Comparison of ENCODE assay signal across 1 cellular context in the genomic region with DNA sequence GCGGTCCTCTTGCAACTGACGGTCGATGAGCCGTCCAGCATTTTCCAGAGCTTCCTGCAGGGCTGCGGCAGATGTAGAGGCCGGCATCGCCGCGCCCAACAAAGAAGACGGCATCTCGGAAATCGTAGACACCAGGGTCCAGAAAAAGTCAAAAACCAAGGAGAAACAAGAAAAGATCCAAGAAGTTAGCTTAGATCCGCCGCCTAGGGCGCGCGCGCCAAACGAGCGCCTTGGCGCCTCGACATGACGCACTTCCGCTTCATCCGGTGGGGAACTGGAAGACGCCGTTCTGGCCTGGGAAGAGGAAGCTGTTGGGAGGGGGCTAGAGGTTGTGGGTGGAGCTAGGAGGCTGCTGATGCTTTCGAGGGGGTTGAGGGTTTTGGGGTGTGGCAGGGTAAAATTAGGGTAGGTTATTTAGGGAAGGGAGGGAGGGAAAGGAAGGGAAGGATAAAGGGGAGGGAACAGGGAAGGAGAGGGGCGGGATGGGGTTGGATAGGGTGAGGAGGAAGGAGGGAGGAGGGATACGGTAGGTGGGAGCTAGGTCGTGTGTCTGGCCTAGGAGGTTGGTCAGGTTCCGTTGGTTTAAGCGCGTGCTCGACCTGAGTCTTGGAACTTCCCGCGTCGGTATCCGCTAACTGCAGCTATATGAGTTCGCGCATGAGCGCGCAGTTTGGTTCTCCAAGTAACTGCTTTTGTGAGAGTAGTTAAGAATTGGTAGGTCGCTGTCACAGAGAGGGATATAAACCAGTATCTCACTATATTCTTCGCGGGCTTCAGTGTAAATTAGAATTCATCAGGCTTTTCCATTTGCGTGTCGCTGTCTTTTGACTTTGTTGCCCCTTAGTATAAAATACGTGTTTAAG.
TF ChIP-seq lines count a peak whose summit lies in the region.

A gene (minus strand): TSS at position 243 of the 863 bp plus-strand sequence. CDS start 129 bp downstream, at position 114.

TF ChIP-seq in K562, 482 proteins besides CTCF, POLR2A, EP300 and RAD21 (continued from another document and continues in another):
- TF ChIP-seq, protein P1, sequence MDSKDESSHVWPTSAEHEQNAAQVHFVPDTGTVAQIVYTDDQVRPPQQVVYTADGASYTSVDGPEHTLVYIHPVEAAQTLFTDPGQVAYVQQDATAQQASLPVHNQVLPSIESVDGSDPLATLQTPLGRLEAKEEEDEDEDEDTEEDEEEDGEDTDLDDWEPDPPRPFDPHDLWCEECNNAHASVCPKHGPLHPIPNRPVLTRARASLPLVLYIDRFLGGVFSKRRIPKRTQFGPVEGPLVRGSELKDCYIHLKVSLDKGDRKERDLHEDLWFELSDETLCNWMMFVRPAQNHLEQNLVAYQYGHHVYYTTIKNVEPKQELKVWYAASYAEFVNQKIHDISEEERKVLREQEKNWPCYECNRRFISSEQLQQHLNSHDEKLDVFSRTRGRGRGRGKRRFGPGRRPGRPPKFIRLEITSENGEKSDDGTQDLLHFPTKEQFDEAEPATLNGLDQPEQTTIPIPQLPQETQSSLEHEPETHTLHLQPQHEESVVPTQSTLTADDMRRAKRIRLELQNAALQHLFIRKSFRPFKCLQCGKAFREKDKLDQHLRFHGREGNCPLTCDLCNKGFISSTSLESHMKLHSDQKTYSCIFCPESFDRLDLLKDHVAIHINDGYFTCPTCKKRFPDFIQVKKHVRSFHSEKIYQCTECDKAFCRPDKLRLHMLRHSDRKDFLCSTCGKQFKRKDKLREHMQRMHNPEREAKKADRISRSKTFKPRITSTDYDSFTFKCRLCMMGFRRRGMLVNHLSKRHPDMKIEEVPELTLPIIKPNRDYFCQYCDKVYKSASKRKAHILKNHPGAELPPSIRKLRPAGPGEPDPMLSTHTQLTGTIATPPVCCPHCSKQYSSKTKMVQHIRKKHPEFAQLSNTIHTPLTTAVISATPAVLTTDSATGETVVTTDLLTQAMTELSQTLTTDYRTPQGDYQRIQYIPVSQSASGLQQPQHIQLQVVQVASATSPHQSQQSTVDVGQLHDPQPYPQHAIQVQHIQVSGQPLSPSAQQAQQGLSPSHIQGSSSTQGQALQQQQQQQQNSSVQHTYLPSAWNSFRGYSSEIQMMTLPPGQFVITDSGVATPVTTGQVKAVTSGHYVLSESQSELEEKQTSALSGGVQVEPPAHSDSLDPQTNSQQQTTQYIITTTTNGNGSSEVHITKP (IDR thresholded peaks at IDR 0.05; ENCODE audit: partially characterized antibody) = peak; percentile 85
- TF ChIP-seq GATAD2A (IDR thresholded peaks at IDR 0.05) = peak; percentile 87; the same call in 1 of the 2 replicates
- 0 out of 2 replicates have a peak, but pooled peaks have one; percentile 35 for TF ChIP-seq ZNF561 (CRISPR knock-in tag; conservative IDR thresholded peaks at IDR 0.05)
- TF ChIP-seq CXXC5 (CRISPR knock-in tag; IDR thresholded peaks at IDR 0.05) = peak; percentile 88
- TF ChIP-seq TAF1 (IDR thresholded peaks at IDR 0.05; ENCODE audit: control insufficient read depth, extremely low read depth, insufficient read depth, low read length, severe bottlenecking) = peak; percentile 80
- TF ChIP-seq DMBX1 (CRISPR knock-in tag; IDR thresholded peaks at IDR 0.05; ENCODE audit: borderline replicate concordance) = peak; percentile 50; the same call in 1 of the 2 replicates
- peak; percentile 58; the same call in 1 of the 2 replicates for TF ChIP-seq ZBTB17 (CRISPR knock-in tag; IDR thresholded peaks at IDR 0.05)
- peak; percentile 95 to 96 for TF ChIP-seq MCM7 (IDR thresholded peaks at IDR 0.05)
- TF ChIP-seq, protein P2, sequence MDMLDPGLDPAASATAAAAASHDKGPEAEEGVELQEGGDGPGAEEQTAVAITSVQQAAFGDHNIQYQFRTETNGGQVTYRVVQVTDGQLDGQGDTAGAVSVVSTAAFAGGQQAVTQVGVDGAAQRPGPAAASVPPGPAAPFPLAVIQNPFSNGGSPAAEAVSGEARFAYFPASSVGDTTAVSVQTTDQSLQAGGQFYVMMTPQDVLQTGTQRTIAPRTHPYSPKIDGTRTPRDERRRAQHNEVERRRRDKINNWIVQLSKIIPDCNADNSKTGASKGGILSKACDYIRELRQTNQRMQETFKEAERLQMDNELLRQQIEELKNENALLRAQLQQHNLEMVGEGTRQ (CRISPR knock-in tag; IDR thresholded peaks at IDR 0.05) = no peak
- peak in 1 of 2 experiments; percentile 85; a peak in 3 of 4 replicates for TF ChIP-seq KDM4B (IDR thresholded peaks at IDR 0.05; ENCODE audit: borderline replicate concordance in 2 of 2, low read depth in 1 of 2)
- no peak for TF ChIP-seq ILK (tag; IDR thresholded peaks at IDR 0.05; ENCODE audit: borderline replicate concordance, low read depth)
- TF ChIP-seq EGR1 (conservative IDR thresholded peaks at IDR 0.05) = peak; percentile 74; the same call in 1 of the 2 replicates
- TF ChIP-seq ATF1 (CRISPR knock-in tag; IDR thresholded peaks at IDR 0.05) = peak; percentile 96
- TF ChIP-seq ATF1 (tag; IDR thresholded peaks at IDR 0.05) = peak; percentile 99
- TF ChIP-seq, protein P3, sequence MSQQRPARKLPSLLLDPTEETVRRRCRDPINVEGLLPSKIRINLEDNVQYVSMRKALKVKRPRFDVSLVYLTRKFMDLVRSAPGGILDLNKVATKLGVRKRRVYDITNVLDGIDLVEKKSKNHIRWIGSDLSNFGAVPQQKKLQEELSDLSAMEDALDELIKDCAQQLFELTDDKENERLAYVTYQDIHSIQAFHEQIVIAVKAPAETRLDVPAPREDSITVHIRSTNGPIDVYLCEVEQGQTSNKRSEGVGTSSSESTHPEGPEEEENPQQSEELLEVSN (IDR thresholded peaks at IDR 0.05; ENCODE audit: borderline replicate concordance in 1 of 2, extremely low read depth in 1 of 2, insufficient read depth in 1 of 2, insufficient read length in 1 of 2, low read depth in 1 of 2, low read length in 1 of 2, poor library complexity in 1 of 2, severe bottlenecking in 1 of 2) = peak; percentile 98 to 99
- peak; percentile 98 for TF ChIP-seq CREB1 (IDR thresholded peaks at IDR 0.05)
- peak; percentile 98 for TF ChIP-seq CREB1 (CRISPR knock-in tag; IDR thresholded peaks at IDR 0.05)
- TF ChIP-seq, protein P4, sequence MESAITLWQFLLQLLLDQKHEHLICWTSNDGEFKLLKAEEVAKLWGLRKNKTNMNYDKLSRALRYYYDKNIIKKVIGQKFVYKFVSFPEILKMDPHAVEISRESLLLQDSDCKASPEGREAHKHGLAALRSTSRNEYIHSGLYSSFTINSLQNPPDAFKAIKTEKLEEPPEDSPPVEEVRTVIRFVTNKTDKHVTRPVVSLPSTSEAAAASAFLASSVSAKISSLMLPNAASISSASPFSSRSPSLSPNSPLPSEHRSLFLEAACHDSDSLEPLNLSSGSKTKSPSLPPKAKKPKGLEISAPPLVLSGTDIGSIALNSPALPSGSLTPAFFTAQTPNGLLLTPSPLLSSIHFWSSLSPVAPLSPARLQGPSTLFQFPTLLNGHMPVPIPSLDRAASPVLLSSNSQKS (CRISPR knock-in tag; IDR thresholded peaks at IDR 0.05) = no peak
- peak; percentile 73; the same call in 1 of the 2 replicates for TF ChIP-seq KLF1 (tag; IDR thresholded peaks at IDR 0.05)
- TF ChIP-seq, protein P5, sequence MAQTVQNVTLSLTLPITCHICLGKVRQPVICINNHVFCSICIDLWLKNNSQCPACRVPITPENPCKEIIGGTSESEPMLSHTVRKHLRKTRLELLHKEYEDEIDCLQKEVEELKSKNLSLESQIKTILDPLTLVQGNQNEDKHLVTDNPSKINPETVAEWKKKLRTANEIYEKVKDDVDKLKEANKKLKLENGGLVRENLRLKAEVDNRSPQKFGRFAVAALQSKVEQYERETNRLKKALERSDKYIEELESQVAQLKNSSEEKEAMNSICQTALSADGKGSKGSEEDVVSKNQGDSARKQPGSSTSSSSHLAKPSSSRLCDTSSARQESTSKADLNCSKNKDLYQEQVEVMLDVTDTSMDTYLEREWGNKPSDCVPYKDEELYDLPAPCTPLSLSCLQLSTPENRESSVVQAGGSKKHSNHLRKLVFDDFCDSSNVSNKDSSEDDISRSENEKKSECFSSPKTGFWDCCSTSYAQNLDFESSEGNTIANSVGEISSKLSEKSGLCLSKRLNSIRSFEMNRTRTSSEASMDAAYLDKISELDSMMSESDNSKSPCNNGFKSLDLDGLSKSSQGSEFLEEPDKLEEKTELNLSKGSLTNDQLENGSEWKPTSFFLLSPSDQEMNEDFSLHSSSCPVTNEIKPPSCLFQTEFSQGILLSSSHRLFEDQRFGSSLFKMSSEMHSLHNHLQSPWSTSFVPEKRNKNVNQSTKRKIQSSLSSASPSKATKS (CRISPR knock-in tag; IDR thresholded peaks at IDR 0.05) = 0 out of 2 replicates have a peak, but pooled peaks have one; percentile 19
- TF ChIP-seq ELF4 (CRISPR knock-in tag; IDR thresholded peaks at IDR 0.05) = peak; percentile 99
- peak; percentile 89; the same call in 1 of the 2 replicates for TF ChIP-seq PHF21A (IDR thresholded peaks at IDR 0.05; ENCODE audit: borderline replicate concordance, low read depth)
- TF ChIP-seq TGIF2 (CRISPR knock-in tag; IDR thresholded peaks at IDR 0.05) = no peak
- TF ChIP-seq ARID1B (IDR thresholded peaks at IDR 0.05) = peak; percentile 82
- TF ChIP-seq, protein P6, sequence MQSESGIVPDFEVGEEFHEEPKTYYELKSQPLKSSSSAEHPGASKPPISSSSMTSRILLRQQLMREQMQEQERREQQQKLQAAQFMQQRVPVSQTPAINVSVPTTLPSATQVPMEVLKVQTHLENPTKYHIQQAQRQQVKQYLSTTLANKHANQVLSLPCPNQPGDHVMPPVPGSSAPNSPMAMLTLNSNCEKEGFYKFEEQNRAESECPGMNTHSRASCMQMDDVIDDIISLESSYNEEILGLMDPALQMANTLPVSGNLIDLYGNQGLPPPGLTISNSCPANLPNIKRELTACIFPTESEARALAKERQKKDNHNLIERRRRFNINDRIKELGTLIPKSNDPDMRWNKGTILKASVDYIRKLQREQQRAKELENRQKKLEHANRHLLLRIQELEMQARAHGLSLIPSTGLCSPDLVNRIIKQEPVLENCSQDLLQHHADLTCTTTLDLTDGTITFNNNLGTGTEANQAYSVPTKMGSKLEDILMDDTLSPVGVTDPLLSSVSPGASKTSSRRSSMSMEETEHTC (IDR thresholded peaks at IDR 0.05) = no peak
- TF ChIP-seq TEAD1 (CRISPR knock-in tag; IDR thresholded peaks at IDR 0.05) = peak in 1 of 2 experiments; percentile 42; a peak in 1 of 4 replicates
- TF ChIP-seq L3MBTL2 (IDR thresholded peaks at IDR 0.05) = peak; percentile 98
- no peak for TF ChIP-seq ZNF695 (CRISPR knock-in tag; IDR thresholded peaks at IDR 0.05)
- TF ChIP-seq ZNF354B (CRISPR knock-in tag; IDR thresholded peaks at IDR 0.05) = no peak
- TF ChIP-seq, protein P7, sequence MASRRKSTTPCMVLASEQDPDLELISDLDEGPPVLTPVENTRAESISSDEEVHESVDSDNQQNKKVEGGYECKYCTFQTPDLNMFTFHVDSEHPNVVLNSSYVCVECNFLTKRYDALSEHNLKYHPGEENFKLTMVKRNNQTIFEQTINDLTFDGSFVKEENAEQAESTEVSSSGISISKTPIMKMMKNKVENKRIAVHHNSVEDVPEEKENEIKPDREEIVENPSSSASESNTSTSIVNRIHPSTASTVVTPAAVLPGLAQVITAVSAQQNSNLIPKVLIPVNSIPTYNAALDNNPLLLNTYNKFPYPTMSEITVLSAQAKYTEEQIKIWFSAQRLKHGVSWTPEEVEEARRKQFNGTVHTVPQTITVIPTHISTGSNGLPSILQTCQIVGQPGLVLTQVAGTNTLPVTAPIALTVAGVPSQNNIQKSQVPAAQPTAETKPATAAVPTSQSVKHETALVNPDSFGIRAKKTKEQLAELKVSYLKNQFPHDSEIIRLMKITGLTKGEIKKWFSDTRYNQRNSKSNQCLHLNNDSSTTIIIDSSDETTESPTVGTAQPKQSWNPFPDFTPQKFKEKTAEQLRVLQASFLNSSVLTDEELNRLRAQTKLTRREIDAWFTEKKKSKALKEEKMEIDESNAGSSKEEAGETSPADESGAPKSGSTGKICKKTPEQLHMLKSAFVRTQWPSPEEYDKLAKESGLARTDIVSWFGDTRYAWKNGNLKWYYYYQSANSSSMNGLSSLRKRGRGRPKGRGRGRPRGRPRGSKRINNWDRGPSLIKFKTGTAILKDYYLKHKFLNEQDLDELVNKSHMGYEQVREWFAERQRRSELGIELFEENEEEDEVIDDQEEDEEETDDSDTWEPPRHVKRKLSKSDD (conservative IDR thresholded peaks at IDR 0.05; ENCODE audit: low read length) = no peak
- peak; percentile 75 for TF ChIP-seq HMGN3 (IDR thresholded peaks at IDR 0.05; ENCODE audit: borderline replicate concordance, extremely low read depth, insufficient read length, low read depth, low read length)
- no peak for TF ChIP-seq CREBBP (IDR thresholded peaks at IDR 0.05; ENCODE audit: low read depth, low read length)
- peak; percentile 93 for TF ChIP-seq NR2C1 (IDR thresholded peaks at IDR 0.05)
- TF ChIP-seq NR2C1 (tag; IDR thresholded peaks at IDR 0.05) = peak; percentile 92
- TF ChIP-seq, protein P8, sequence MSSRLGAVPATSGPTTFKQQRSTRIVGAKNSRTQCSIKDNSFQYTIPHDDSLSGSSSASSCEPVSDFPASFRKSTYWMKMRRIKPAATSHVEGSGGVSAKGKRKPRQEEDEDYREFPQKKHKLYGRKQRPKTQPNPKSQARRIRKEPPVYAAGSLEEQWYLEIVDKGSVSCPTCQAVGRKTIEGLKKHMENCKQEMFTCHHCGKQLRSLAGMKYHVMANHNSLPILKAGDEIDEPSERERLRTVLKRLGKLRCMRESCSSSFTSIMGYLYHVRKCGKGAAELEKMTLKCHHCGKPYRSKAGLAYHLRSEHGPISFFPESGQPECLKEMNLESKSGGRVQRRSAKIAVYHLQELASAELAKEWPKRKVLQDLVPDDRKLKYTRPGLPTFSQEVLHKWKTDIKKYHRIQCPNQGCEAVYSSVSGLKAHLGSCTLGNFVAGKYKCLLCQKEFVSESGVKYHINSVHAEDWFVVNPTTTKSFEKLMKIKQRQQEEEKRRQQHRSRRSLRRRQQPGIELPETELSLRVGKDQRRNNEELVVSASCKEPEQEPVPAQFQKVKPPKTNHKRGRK (tag; IDR thresholded peaks at IDR 0.05) = no peak
- peak; percentile 57 for TF ChIP-seq LEF1 (IDR thresholded peaks at IDR 0.05)
- TF ChIP-seq MTA2 (IDR thresholded peaks at IDR 0.05; ENCODE audit: low read depth) = peak; percentile 66
- TF ChIP-seq CAMTA2 (CRISPR knock-in tag; conservative IDR thresholded peaks at IDR 0.05) = 0 out of 2 replicates have a peak, but pooled peaks have one; percentile 50
- TF ChIP-seq TRIM28 (IDR thresholded peaks at IDR 0.05) = peak; percentile 87; the same call in 1 of the 2 replicates
- peak; percentile 98 for TF ChIP-seq NFRKB (IDR thresholded peaks at IDR 0.05; ENCODE audit: low read depth)
- TF ChIP-seq, protein P9, sequence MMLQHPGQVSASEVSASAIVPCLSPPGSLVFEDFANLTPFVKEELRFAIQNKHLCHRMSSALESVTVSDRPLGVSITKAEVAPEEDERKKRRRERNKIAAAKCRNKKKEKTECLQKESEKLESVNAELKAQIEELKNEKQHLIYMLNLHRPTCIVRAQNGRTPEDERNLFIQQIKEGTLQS (IDR thresholded peaks at IDR 0.05) = no peak
- TF ChIP-seq, protein P9 (CRISPR knock-in tag; conservative IDR thresholded peaks at IDR 0.05) = no peak; the same call in 1 of the 2 replicates
- TF ChIP-seq, protein P10, sequence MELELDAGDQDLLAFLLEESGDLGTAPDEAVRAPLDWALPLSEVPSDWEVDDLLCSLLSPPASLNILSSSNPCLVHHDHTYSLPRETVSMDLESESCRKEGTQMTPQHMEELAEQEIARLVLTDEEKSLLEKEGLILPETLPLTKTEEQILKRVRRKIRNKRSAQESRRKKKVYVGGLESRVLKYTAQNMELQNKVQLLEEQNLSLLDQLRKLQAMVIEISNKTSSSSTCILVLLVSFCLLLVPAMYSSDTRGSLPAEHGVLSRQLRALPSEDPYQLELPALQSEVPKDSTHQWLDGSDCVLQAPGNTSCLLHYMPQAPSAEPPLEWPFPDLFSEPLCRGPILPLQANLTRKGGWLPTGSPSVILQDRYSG (tag; conservative IDR thresholded peaks at IDR 0.05; ENCODE audit: low read depth) = peak; percentile 75; the same call in 1 of the 2 replicates
- peak; percentile 36; the same call in 1 of the 2 replicates for TF ChIP-seq FOSL1 (tag; conservative IDR thresholded peaks at IDR 0.05)
